ENCODE assay signal across 8 cellular contexts in the genomic region with DNA sequence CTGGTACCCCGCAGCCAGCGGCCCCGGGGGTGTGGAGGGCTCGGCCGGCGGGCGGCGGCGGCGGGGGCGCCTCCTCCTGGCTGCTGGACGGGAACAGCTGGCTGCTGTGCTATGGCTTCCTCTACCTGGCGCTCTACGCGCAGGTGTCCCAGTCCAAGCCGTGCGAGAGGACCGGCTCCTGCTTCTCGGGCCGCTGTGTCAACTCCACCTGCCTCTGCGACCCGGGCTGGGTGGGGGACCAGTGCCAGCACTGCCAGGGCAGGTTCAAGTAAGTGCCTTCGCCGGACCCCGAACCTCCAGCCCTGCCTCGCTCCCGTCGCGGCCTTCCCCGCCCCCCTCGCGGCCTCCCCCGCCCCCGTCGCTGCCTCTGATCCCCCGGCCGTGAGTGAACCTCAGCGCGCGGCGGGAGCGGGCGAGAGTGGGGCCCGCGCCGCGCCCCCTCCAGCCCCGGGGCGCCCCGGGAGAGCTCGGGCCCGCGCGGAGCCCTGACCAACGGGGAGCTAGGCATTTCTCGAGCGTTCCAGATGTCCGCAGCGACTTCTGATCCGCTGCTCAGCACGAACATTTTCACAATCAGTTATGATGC.
DNase-seq lines count a peak whose midpoint lies in the region; ATAC-seq and TF ChIP-seq lines count a peak whose summit lies in the region.

No MANE protein-coding gene starts in this region.

- ATAC-seq in HG02588 (IDR thresholded peaks at IDR 0.05; ENCODE audit: unreplicated experiment) (peak; percentile 30), memory B cell (ENCODE audit: low read depth) (peak; percentile 57)

- H3K4me3 Mint-ChIP-seq in memory B cell, result peak overlapping the region; percentile 72

- H3K4me1 Mint-ChIP-seq in memory B cell, result peaks cover 10% of the 10 kb centered on the region

- no peaks in the 10 kb centered on the region for H3K36me3 Mint-ChIP-seq in memory B cell

- peaks cover 9% of the 10 kb centered on the region for H3K27me3 Mint-ChIP-seq in memory B cell

- peak; percentile 11 for DNase-seq in activated gamma-delta T cell (lab: John Stamatoyannopoulos, UW)
- no peak for DNase-seq in activated gamma-delta T cell treated with Interleukin-2 at 50 U/mL for 16 hours
- peak; percentile 28 for DNase-seq in NCI-H2227 treated with DMSO at 0.1 percent for 48 hours (lab: John Stamatoyannopoulos, UW)
- DNase-seq in choroid plexus epithelial cell (ENCODE audit: low read depth), result peak; percentile 16
- DNase-seq in memory B cell (ENCODE audit: low spot score in 2 of 2), result peak; percentile 16 to 32
- no peak for DNase-seq in NCI-H2171 treated with DMSO at 0.1 percent for 48 hours (lab: John Stamatoyannopoulos, UW)
- DNase-seq in activated effector memory CD4-positive, alpha-beta T cell treated with anti-CD3 and anti-CD28 coated beads, Interleukin-2, amount 50 U/mL, for 16 hours, result no peak

- H3K4me3 ChIP-seq in choroid plexus epithelial cell (ENCODE audit: low read depth, low read length), result peak overlapping the region; percentile 66

- H3K9me3 Mint-ChIP-seq in memory B cell, result no peaks in the 10 kb centered on the region

- H3K27ac Mint-ChIP-seq in memory B cell, result no peak overlapping the region

- peak; percentile 31 for TF ChIP-seq CTCF in choroid plexus epithelial cell (conservative IDR thresholded peaks at IDR 0.05; ENCODE audit: low read depth, low read length)

Comparison
In these comparisons a context has a peak if more than half of its experiments do, and no peak if none do; other contexts are left out.
1. DNase-seq: peak in activated gamma-delta T cell (single experiment), NCI-H2227 treated with DMSO at 0.1 percent for 48 hours (single experiment), choroid plexus epithelial cell (single experiment) and memory B cell (2 of 2); none in activated gamma-delta T cell treated with Interleukin-2 at 50 U/mL for 16 hours (single experiment), NCI-H2171 treated with DMSO at 0.1 percent for 48 hours (single experiment) and activated effector memory CD4-positive, alpha-beta T cell treated with anti-CD3 and anti-CD28 coated beads, Interleukin-2, amount 50 U/mL, for 16 hours (single experiment).